ENCODE assay signal across 9 cellular contexts in the genomic region with DNA sequence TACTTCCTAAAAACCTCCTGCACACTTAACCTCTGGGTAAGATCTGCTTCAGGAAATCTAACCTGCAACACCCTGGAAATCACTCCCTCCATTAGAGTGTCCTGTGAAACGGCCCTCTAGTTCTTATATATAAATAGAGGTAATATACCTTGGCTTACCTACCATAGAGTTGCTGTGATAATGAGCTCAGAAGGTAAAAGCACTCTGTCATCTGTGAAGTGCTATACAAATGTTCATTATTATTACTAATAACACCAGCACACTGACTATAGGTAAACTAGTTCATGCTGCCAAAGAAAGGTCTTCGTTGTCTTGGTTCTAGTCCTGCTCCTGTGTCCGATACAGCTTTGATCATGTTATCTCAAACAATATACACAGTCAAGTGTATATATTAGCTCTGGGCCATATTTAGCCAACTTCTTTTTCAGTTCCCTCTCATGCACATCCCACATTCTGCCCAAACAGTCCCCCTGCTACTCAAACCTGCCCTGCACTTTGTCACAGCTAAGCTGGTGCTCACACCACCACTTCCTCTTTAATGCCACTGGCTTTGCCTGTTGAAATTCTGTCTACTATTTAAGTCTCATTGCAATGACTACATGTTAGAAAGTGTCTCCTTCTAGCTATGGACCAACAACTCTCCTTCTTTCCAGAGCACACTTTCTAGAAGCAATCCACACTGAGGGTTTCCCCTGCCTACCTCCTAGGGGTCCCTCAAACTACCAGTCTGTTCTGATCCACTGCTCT. TPM values are rescaled to one million over a fixed set of nuclear protein-coding genes. Genes with fewer than 3 reads are reported as not detected.
DNase-seq lines count a peak whose midpoint lies in the region; ATAC-seq and TF ChIP-seq lines count a peak whose summit lies in the region.
"Had no signal": no experiment of that assay in that cellular context is flagged by ENCODE, and none has a peak within 500 bp of the region (broad histone marks: within the 10 kb centered on the region; RNA-seq: fewer than 3 reads in every experiment).

No MANE protein-coding gene starts in this region.

- H3K4me3 ChIP-seq in DND-41 (ENCODE audit: low read depth in 1 of 2, low read length in 2 of 2) = peak overlapping the region in 1 of 2 experiments; percentile 47; a peak in 1 of 4 replicates

- ATAC-seq in DND-41 (ENCODE audit: insufficient read depth, low read depth) (0 out of 3 replicates have a peak, but pooled peaks have one; percentile 15), GM19397 (IDR thresholded peaks at IDR 0.05; ENCODE audit: unreplicated experiment) (peak; percentile 72), HG03066 (IDR thresholded peaks at IDR 0.05; ENCODE audit: low read depth, unreplicated experiment) (peak; percentile 58), T-helper 17 cell (no peak)

- no peak for DNase-seq in DND-41
- peak; percentile 77 for DNase-seq in RPMI8226
- no peak for DNase-seq in NCI-H226
- no peak for DNase-seq in C1 segment of cervical spinal cord (lab: John Stamatoyannopoulos, UW)
- no peak for DNase-seq in DMS153 (lab: John Stamatoyannopoulos, UW)
- DNase-seq in T-helper 17 cell = no peak
- DNase-seq: WERI-Rb-1 had no signal

- H2AFZ ChIP-seq in DND-41 (ENCODE audit: low read depth, low read length) = no peak overlapping the region

- H3K4me1 Mint-ChIP-seq in T-helper 17 cell = peaks cover 7% of the 10 kb centered on the region

- peak overlapping the region; percentile 87 for H3K4me2 ChIP-seq in DND-41 (ENCODE audit: insufficient read depth, low read length)

- peaks cover 100% of the 10 kb centered on the region for H3K79me2 ChIP-seq in DND-41 (ENCODE audit: insufficient read depth, low read length)

- H3K9ac ChIP-seq in DND-41 (ENCODE audit: low read depth, low read length) = 0 out of 2 replicates have a peak overlapping the region, but pooled peaks have one; percentile 12

- TF ChIP-seq CTCF in DND-41 (IDR thresholded peaks at IDR 0.05; ENCODE audit: borderline replicate concordance, extremely low read depth, low read length, poor library complexity, severe bottlenecking) = no peak

- H3K4me3 Mint-ChIP-seq in T-helper 17 cell = no peak overlapping the region

- peaks cover 90% of the 10 kb centered on the region for H3K36me3 ChIP-seq in DND-41 (ENCODE audit: insufficient read depth, low read length)

- H3K9me3 ChIP-seq in DND-41 (ENCODE audit: insufficient read depth, low read length, severe bottlenecking) = no peaks in the 10 kb centered on the region
- no peaks in the 10 kb centered on the region for H3K9me3 ChIP-seq in T-helper 17 cell (ENCODE audit: control insufficient read depth, low read length, poor library complexity, severe bottlenecking)

- H3K27ac Mint-ChIP-seq in T-helper 17 cell = no peak overlapping the region

- H3K4me1 ChIP-seq in DND-41 (ENCODE audit: insufficient read depth, low read length) = peaks cover 85% of the 10 kb centered on the region

- no peaks in the 10 kb centered on the region for H3K27me3 ChIP-seq in DND-41 (ENCODE audit: insufficient read depth, low read length, poor library complexity)

- H3K27me3 Mint-ChIP-seq in T-helper 17 cell = peaks cover 35% of the 10 kb centered on the region

- no peaks in the 10 kb centered on the region for H3K36me3 Mint-ChIP-seq in T-helper 17 cell (ENCODE audit: low read depth)

- peaks cover 73% of the 10 kb centered on the region for H4K20me1 ChIP-seq in DND-41 (ENCODE audit: insufficient read depth, low read length)

- peak overlapping the region; percentile 23 for H3K27ac ChIP-seq in DND-41 (ENCODE audit: low read length)
- H3K27ac ChIP-seq: WERI-Rb-1 had no signal

RNA-seq across cellular contexts. Expression of a gene that starts 5.1 kb away (rescaled TPM):
- under 1 TPM; 0.10 to 0.42 TPM for total RNA-seq in T-helper 17 cell
